ENCODE assay signal across 19 cellular contexts in genomic region chr2:223722226-223722625, GRCh38.
"Had no signal": no experiment of that assay in that cellular context is flagged by ENCODE, and none has a peak within 500 bp of the region (broad histone marks: within the 10 kb centered on the region; RNA-seq: fewer than 3 reads in every experiment).

No MANE protein-coding gene starts in this region.

- DNase-seq: activated CD4-positive, alpha-beta memory T cell treated with anti-CD3 and anti-CD28 coated beads, Interleukin-2, amount 10 ng/mL, durations not matched to agents 7 days and 5 days; activated CD4-positive, alpha-beta T cell treated with anti-CD3 and anti-CD28 coated beads for 36 hours; activated effector memory CD4-positive, alpha-beta T cell treated with anti-CD3 and anti-CD28 coated beads, Interleukin-2, amount 50 U/mL, for 16 hours; activated T-cell treated with anti-CD3 and anti-CD28 coated beads, Interleukin-2, amount 50 U/mL, for 48 hours; adrenal gland; colonic mucosa; esophagus squamous epithelium; islet precursor cell; naive B cell; retina; stimulated activated CD4-positive, alpha-beta T cell treated with anti-CD3 and anti-CD28 coated beads, Interleukin-2, amount 100 ng/mL, for 48 hours; stimulated activated naive B cell treated with anti-CD40 and anti-IgM and Interleukin-4, amounts not matched to agents 10 μg/mL and 1 μg/mL and 100 μg/mL, for 72 hours; T-cell; tibial artery; uterus had no signal

- H3K36me3 Mint-ChIP-seq: activated naive CD4-positive, alpha-beta T cell treated with anti-CD3 and anti-CD28 coated beads, Interleukin-2, amount 50 U/mL, for 24 hours; naive B cell; T-cell had no signal

- H3K27me3 ChIP-seq: adrenal gland, cardiac muscle cell, colonic mucosa, esophagus squamous epithelium, tibial artery, uterus had no signal

- H3K4me1 Mint-ChIP-seq: activated CD4-positive, alpha-beta T cell treated with anti-CD3 and anti-CD28 coated beads for 36 hours; activated naive CD4-positive, alpha-beta T cell treated with anti-CD3 and anti-CD28 coated beads, Interleukin-2, amount 50 U/mL, for 24 hours; stimulated activated naive B cell treated with anti-CD40 and anti-IgM and Interleukin-4, amounts not matched to agents 10 μg/mL and 1 μg/mL and 100 μg/mL, for 72 hours; T-cell had no signal

- H3K9me3 Mint-ChIP-seq: activated naive CD4-positive, alpha-beta T cell treated with anti-CD3 and anti-CD28 coated beads, Interleukin-2, amount 50 U/mL, for 24 hours; stimulated activated naive B cell treated with anti-CD40 and anti-IgM and Interleukin-4, amounts not matched to agents 10 μg/mL and 1 μg/mL and 100 μg/mL, for 72 hours; T-cell had no signal

- H3K4me3 Mint-ChIP-seq: activated CD4-positive, alpha-beta memory T cell treated with anti-CD3 and anti-CD28 coated beads, Interleukin-2, amount 10 ng/mL, durations not matched to agents 7 days and 5 days; activated CD4-positive, alpha-beta T cell treated with anti-CD3 and anti-CD28 coated beads for 36 hours; activated naive CD4-positive, alpha-beta T cell treated with anti-CD3 and anti-CD28 coated beads, Interleukin-2, amount 50 U/mL, for 24 hours; naive B cell; stimulated activated naive B cell treated with anti-CD40 and anti-IgM and Interleukin-4, amounts not matched to agents 10 μg/mL and 1 μg/mL and 100 μg/mL, for 72 hours; T-cell had no signal

- H3K36me3 ChIP-seq: adrenal gland, cardiac muscle cell, colonic mucosa, esophagus squamous epithelium, tibial artery, uterus had no signal

- ATAC-seq: activated CD4-positive, alpha-beta T cell treated with anti-CD3 and anti-CD28 coated beads for 36 hours; stimulated activated naive B cell treated with anti-CD40 and anti-IgM and Interleukin-4, amounts not matched to agents 10 μg/mL and 1 μg/mL and 100 μg/mL, for 72 hours; T-cell had no signal

- H3K4me1 ChIP-seq: colonic mucosa had no signal

- H3K9me3 ChIP-seq: adrenal gland, colonic mucosa, tibial artery, uterus had no signal

- H3K27ac Mint-ChIP-seq: activated CD4-positive, alpha-beta memory T cell treated with anti-CD3 and anti-CD28 coated beads, Interleukin-2, amount 10 ng/mL, durations not matched to agents 7 days and 5 days; activated CD4-positive, alpha-beta T cell treated with anti-CD3 and anti-CD28 coated beads for 36 hours; activated naive CD4-positive, alpha-beta T cell treated with anti-CD3 and anti-CD28 coated beads, Interleukin-2, amount 50 U/mL, for 24 hours; stimulated activated naive B cell treated with anti-CD40 and anti-IgM and Interleukin-4, amounts not matched to agents 10 μg/mL and 1 μg/mL and 100 μg/mL, for 72 hours; T-cell had no signal

- H3K4me3 ChIP-seq: adrenal gland, cardiac muscle cell, colonic mucosa, esophagus squamous epithelium, lung, tibial artery, uterus had no signal

- H3K27ac ChIP-seq: adrenal gland, cardiac muscle cell, colonic mucosa, tibial artery, uterus, VCaP had no signal
